ENCODE assay signal across 13 cellular contexts in the genomic region with DNA sequence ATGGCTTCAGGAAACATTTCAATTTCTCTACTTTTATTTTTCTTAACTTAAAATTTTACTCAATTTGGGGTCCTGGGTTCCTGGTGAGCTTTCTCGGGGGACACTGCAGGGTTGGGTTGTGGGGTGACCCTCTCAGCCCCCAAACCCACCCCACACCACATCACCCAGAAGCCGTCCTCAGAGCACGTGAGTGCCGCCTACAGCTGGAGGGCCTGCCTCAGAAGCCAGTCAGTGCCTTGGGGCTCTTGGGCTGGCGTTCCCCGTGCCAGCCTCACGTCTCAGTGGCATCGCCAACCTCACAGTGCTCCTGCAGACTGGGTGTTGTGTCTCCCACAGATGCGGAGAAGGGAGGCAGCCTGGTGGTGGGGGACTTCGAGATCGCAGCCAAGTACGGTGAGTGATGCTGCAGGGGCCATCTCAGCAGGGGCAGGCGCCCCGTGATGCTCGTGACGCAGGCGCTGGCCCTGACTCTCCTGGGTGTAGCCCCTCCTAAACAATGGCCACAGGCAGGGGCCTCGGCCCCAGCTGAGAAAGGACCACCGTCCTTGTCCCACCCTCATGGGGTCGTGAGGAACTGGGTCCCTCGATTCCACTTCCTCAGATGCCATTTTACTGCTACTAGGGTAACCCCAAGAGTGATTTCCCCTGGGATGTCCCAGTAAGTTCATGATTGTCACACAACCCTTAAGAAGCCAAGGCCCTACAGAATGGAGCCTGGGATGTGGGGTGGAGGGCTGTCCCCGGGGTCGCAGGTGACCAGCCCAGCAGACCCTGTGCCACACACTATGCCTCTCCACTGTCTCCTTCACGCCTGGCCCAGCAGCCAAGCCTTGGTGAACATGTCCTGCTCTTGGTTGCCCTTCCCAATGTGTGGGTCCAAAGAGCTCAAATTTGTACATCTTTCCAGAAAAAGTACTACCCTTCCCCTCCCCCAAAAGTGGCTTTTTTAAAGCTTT. TPM values are rescaled to one million over a fixed set of nuclear protein-coding genes. Genes with fewer than 3 reads are reported as not detected.
DNase-seq lines count a peak whose midpoint lies in the region; ATAC-seq and TF ChIP-seq lines count a peak whose summit lies in the region.
"Had no signal": no experiment of that assay in that cellular context is flagged by ENCODE, and none has a peak within 500 bp of the region (broad histone marks: within the 10 kb centered on the region; RNA-seq: fewer than 3 reads in every experiment).

No MANE protein-coding gene starts in this region.

- H3K4me3 Mint-ChIP-seq in MCF 10A (ENCODE audit: unreplicated experiment) = no peak overlapping the region
- H3K4me3 Mint-ChIP-seq in stimulated activated naive CD8-positive, alpha-beta T cell treated with anti-CD3 and anti-CD28 coated beads, Interleukin-15, amount 100 ng/mL, for 72 hours = no peak overlapping the region

- no peaks in the 10 kb centered on the region for H3K27me3 ChIP-seq in breast epithelium
- H3K27me3 ChIP-seq in Panc1 (ENCODE audit: control insufficient read depth, insufficient read depth, low read length) = no peaks in the 10 kb centered on the region
- no peaks in the 10 kb centered on the region for H3K27me3 ChIP-seq in fibroblast of lung (ENCODE audit: control insufficient read depth, insufficient read depth, low read length)

- no peak for TF ChIP-seq POLR2A in breast epithelium (IDR thresholded peaks at IDR 0.05)

- H3K79me2 ChIP-seq in fibroblast of lung (ENCODE audit: control insufficient read depth, insufficient read depth, low read length) = no peaks in the 10 kb centered on the region

- peaks cover 0 to 12% of the 10 kb centered on the region in 2 donors for H3K4me1 ChIP-seq in breast epithelium
- peaks cover 65% of the 10 kb centered on the region for H3K4me1 ChIP-seq in Panc1 (ENCODE audit: control insufficient read depth, insufficient read depth, low read length)
- peaks cover 26% of the 10 kb centered on the region for H3K4me1 ChIP-seq in fibroblast of lung (ENCODE audit: control insufficient read depth, extremely low read depth, insufficient read depth, low read length)

- DNase-seq in MCF 10A (ENCODE audit: unreplicated experiment) (no peak), breast epithelium (ENCODE audit: low spot score in 2 of 2) (no peak), Panc1 (ENCODE audit: low read depth, low spot score) (no peak), fibroblast of lung (ENCODE audit: low read depth in 2 of 2) (no peak), HT-29 (ENCODE audit: low spot score) (no peak)
- DNase-seq in stimulated activated naive CD8-positive, alpha-beta T cell treated with anti-CD3 and anti-CD28 coated beads, Interleukin-15, amount 100 ng/mL, for 72 hours = no peak
- DNase-seq: activated CD8-positive, alpha-beta memory T cell treated with anti-CD3 and anti-CD28 coated beads, Interleukin-2, amount 50 U/mL, for 4 hours; NCI-H2171; substantia nigra had no signal

- H3K9ac ChIP-seq in fibroblast of lung (ENCODE audit: insufficient read depth, low read length) = no peak overlapping the region

- H3K4me3 ChIP-seq in breast epithelium (no peak overlapping the region), Panc1 (ENCODE audit: low read depth in 2 of 2, low read length in 2 of 2) (no peak overlapping the region), fibroblast of lung (replicated peaks in 1 of 4; ENCODE audit: control extremely low read depth in 1 of 4, insufficient read depth in 1 of 4, low read depth in 3 of 4, low read length in 4 of 4) (no peak overlapping the region)
- H3K4me3 ChIP-seq: coronary artery, SK-N-MC had no signal

- peaks cover 30% of the 10 kb centered on the region for H3K36me3 Mint-ChIP-seq in MCF 10A (ENCODE audit: insufficient read depth, unreplicated experiment)

- peak overlapping the region; percentile 82 for H3K27ac Mint-ChIP-seq in MCF 10A (ENCODE audit: low read depth, unreplicated experiment)
- peak overlapping the region; percentile 40 to 90 for H3K27ac Mint-ChIP-seq in stimulated activated naive CD8-positive, alpha-beta T cell treated with anti-CD3 and anti-CD28 coated beads, Interleukin-15, amount 100 ng/mL, for 72 hours

- ATAC-seq in Panc1 (no peak), GM21528 (IDR thresholded peaks at IDR 0.05; ENCODE audit: low FRiP score, unreplicated experiment) (no peak), HG03280 (IDR thresholded peaks at IDR 0.05; ENCODE audit: unreplicated experiment) (no peak)
- no peak for ATAC-seq in stimulated activated naive CD8-positive, alpha-beta T cell treated with anti-CD3 and anti-CD28 coated beads, Interleukin-15, amount 100 ng/mL, for 72 hours

- no peak overlapping the region for H3K4me2 ChIP-seq in fibroblast of lung (ENCODE audit: extremely low read depth, insufficient read depth, low read length)

- H3K9me3 ChIP-seq in breast epithelium = no peaks in the 10 kb centered on the region
- no peaks in the 10 kb centered on the region for H3K9me3 ChIP-seq in Panc1 (ENCODE audit: control insufficient read depth, insufficient read depth, low read depth, low read length)
- H3K9me3 ChIP-seq in fibroblast of lung (ENCODE audit: control insufficient read depth, insufficient read depth, low read depth, low read length) = no peaks in the 10 kb centered on the region

- intact Hi-C loops in MCF 10A (cut with micrococcal nuclease) (loop anchor here (1.0 kb wide), 1 partner anchor 23 kb away; no protein-coding TSS in a partner anchor), breast epithelium (cut with DNase I; ENCODE audit: low total_unique reads) (no loop called here), Panc1 (cut with micrococcal nuclease; ENCODE audit: unreplicated experiment) (no loop called here)

- H3K9me3 Mint-ChIP-seq in MCF 10A (ENCODE audit: unreplicated experiment) = no peaks in the 10 kb centered on the region
- no peaks in the 10 kb centered on the region for H3K9me3 Mint-ChIP-seq in stimulated activated naive CD8-positive, alpha-beta T cell treated with anti-CD3 and anti-CD28 coated beads, Interleukin-15, amount 100 ng/mL, for 72 hours

- CTCF ChIA-PET in MCF 10A (lab: Yijun Ruan, JAX) = interaction anchor here (0.6 to 7.8 kb wide), 26 partner anchors 8 to 445 kb away, joined by 3 to 92 read pairs (median 5); a partner anchor contains a TSS
- CTCF ChIA-PET in Panc1 (lab: Charles Lee) = interaction anchor here (0.6 to 1.8 kb wide), 3 partner anchors 16 to 24 kb away, joined by 5 to 7 read pairs (median 5); a partner anchor contains a TSS

- BruUV-seq in MCF 10A (replicated peaks; lab: Mats Ljungman, UMichigan) = TSS peak; percentile 28
- no TSS peak for BruUV-seq in Panc1 (replicated peaks; lab: Mats Ljungman, UMichigan)

- H2AFZ ChIP-seq in fibroblast of lung (ENCODE audit: low read length) = no peak overlapping the region

- POLR2A ChIA-PET in MCF 10A (lab: Yijun Ruan, JAX) (interaction anchor here (0.9 to 13.6 kb wide), 15 partner anchors 9 to 232 kb away, joined by 3 to 517 read pairs (median 5); a partner anchor contains a TSS), Panc1 (lab: Charles Lee) (interaction anchor here (0.7 to 0.8 kb wide), 2 partner anchors 23 to 26 kb away, joined by 3 to 4 read pairs; no protein-coding TSS in a partner anchor)

- no peaks in the 10 kb centered on the region for H3K27me3 Mint-ChIP-seq in MCF 10A (ENCODE audit: insufficient read depth, unreplicated experiment)
- H3K27me3 Mint-ChIP-seq in stimulated activated naive CD8-positive, alpha-beta T cell treated with anti-CD3 and anti-CD28 coated beads, Interleukin-15, amount 100 ng/mL, for 72 hours = no peaks in the 10 kb centered on the region

- no peaks in the 10 kb centered on the region for H4K20me1 ChIP-seq in fibroblast of lung (ENCODE audit: control insufficient read depth, extremely low read depth, insufficient read depth, low read length)

- H3K36me3 ChIP-seq in breast epithelium (no peaks in the 10 kb centered on the region), Panc1 (ENCODE audit: control insufficient read depth, insufficient read depth, low read length) (no peaks in the 10 kb centered on the region), fibroblast of lung (ENCODE audit: control insufficient read depth, insufficient read depth, low read length) (peaks cover 8% of the 10 kb centered on the region)

- H3K4me1 Mint-ChIP-seq in MCF 10A (ENCODE audit: insufficient read depth, unreplicated experiment) = peaks cover 23% of the 10 kb centered on the region
- H3K4me1 Mint-ChIP-seq in stimulated activated naive CD8-positive, alpha-beta T cell treated with anti-CD3 and anti-CD28 coated beads, Interleukin-15, amount 100 ng/mL, for 72 hours = peaks cover 13% of the 10 kb centered on the region

- TF ChIP-seq CTCF in MCF 10A (IDR thresholded peaks at IDR 0.05; ENCODE audit: unreplicated experiment) (no peak), breast epithelium (IDR thresholded peaks at IDR 0.05) (no peak), Panc1 (IDR thresholded peaks at IDR 0.05) (no peak), fibroblast of lung (conservative IDR thresholded peaks at IDR 0.05 in 1 of 2, IDR thresholded peaks at IDR 0.05 in 1 of 2; ENCODE audit: low read depth in 1 of 2, low read length in 2 of 2) (no peak)

- in situ Hi-C loops in Panc1 (cut with HindIII; ENCODE audit: low pct_unique_long_range_greater_than_20kb, low sequenced_read_pairs) = no loop called here

- H3K27ac ChIP-seq in breast epithelium (no peak overlapping the region), Panc1 (ENCODE audit: low read length) (peak overlapping the region; percentile 58), fibroblast of lung (ENCODE audit: insufficient read depth, low read length) (peak overlapping the region; percentile 71)
- H3K27ac ChIP-seq: SK-N-MC had no signal

RNA-seq across cellular contexts. Expression of a gene that starts 23.8 kb away (rescaled TPM):
- total RNA-seq in MCF 10A (2022) (375 and 435 TPM in 2 replicates), breast epithelium (100 to 1,000 TPM in 2 of 3 donors, 10 to 100 TPM in 1; 95.7 to 128 (median 121) TPM), Panc1 (2021; ENCODE audit: unreplicated experiment) (220 TPM), fibroblast of lung (81.7 and 89.5 TPM in 2 replicates)
- polyA plus RNA-seq in Panc1 (2012; ENCODE audit: insufficient read length) = 308 TPM
- polyA plus RNA-seq in fibroblast of lung = 37.0 and 45.9 TPM in 2 replicates
- 68.9 and 88.6 TPM in 2 replicates for polyA plus RNA-seq in fibroblast of lung (2012)
- polyA minus RNA-seq in fibroblast of lung (ENCODE audit: low replicate concordance) = 127 and 141 TPM in 2 replicates
- total RNA-seq in HT-29 (2014; rRNA removed; shearing (Covaris generic)) = 629 and 663 TPM in 2 replicates

RNA-seq across cellular contexts. Expression of a gene that starts 28.5 kb away (rescaled TPM):
- total RNA-seq in MCF 10A (2022) (98.0 and 99.5 TPM in 2 replicates), breast epithelium (10 to 100 TPM; 45.8 to 77.6 (median 71.1) TPM), Panc1 (2021; ENCODE audit: unreplicated experiment) (108 TPM), fibroblast of lung (49.6 and 56.5 TPM in 2 replicates)
- 99.8 TPM for polyA plus RNA-seq in Panc1 (2012; ENCODE audit: insufficient read length)
- 45.7 and 59.9 TPM in 2 replicates for polyA plus RNA-seq in fibroblast of lung
- polyA plus RNA-seq in fibroblast of lung (2012) = 42.7 and 61.6 TPM in 2 replicates
- 84.2 and 94.2 TPM in 2 replicates for polyA minus RNA-seq in fibroblast of lung (ENCODE audit: low replicate concordance)
- total RNA-seq in HT-29 (2014; rRNA removed; shearing (Covaris generic)) = 206 and 211 TPM in 2 replicates

Comparison
In these comparisons a context has a peak if more than half of its experiments do, and no peak if none do; other contexts are left out.
1. H3K27ac ChIP-seq: peak in Panc1 (single experiment) and fibroblast of lung (single experiment); none in breast epithelium (0 of 2).